In genomic region chr1:12186277-12186985, GRCh38 we compare ENCODE assay signal across 1 cellular context.
TF ChIP-seq lines count a peak whose summit lies in the region.

No MANE protein-coding gene starts in this region.

TF ChIP-seq in IMR-90, 13 proteins besides CTCF, POLR2A, EP300 and RAD21:
- TF ChIP-seq MXI1 (IDR thresholded peaks at IDR 0.05; ENCODE audit: borderline replicate concordance, low read depth, low read length) (no peak), FOS (IDR thresholded peaks at IDR 0.05; ENCODE audit: low read depth, low read length) (no peak), SMC3 (IDR thresholded peaks at IDR 0.05; ENCODE audit: low read depth, low read length) (no peak)
- TF ChIP-seq, protein P1, sequence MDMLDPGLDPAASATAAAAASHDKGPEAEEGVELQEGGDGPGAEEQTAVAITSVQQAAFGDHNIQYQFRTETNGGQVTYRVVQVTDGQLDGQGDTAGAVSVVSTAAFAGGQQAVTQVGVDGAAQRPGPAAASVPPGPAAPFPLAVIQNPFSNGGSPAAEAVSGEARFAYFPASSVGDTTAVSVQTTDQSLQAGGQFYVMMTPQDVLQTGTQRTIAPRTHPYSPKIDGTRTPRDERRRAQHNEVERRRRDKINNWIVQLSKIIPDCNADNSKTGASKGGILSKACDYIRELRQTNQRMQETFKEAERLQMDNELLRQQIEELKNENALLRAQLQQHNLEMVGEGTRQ (IDR thresholded peaks at IDR 0.05; ENCODE audit: low read depth, low read length): peak; percentile 10; the same call in 1 of the 2 replicates
